10 cellular contexts compared by ENCODE assay signal in the genomic region with DNA sequence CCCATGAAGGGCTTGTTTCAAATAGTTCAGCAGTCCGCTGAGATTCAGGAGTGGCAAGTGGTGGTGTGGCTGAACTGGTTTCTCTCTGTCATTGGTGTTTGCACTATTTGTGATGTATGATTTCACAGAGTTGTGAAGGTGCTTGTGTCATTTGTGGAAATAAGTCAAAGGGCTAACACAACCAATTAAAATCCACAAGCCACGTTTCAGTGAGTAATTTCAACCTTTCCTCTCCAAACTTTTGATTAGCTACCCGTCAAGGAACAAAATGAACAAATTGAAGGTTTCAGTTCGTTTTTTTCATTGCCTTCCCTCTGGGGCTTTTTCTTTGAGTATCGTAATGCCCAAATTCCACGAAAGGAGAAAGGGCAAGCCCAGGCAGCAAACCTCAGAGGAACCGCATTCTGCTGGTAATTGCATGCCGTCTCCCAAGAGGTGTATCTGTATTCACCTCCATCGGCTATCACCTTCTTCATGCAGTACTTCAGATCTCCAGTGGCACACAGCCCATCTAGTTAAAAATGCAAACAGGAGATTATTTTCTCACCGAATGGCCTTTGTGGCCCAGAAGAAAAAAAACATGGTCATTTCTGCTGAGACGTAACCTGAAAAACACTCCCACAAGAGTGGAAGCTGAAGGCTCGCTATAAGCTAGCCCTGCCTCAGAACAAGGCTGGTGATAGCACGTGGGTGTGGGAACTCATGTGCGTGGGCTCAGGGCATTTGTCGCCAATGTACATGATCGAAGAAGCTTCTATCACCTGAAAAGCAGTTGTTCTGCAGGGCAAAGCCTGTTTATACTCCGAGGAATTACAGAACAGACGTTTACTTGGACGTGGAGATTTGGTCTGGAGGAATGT.
DNase-seq lines count a peak whose midpoint lies in the region; ATAC-seq and TF ChIP-seq lines count a peak whose summit lies in the region.
"Had no signal": no experiment of that assay in that cellular context is flagged by ENCODE, and none has a peak within 500 bp of the region (broad histone marks: within the 10 kb centered on the region; RNA-seq: fewer than 3 reads in every experiment).

No MANE protein-coding gene starts in this region.

- H3K27me3 Mint-ChIP-seq in effector memory CD8-positive, alpha-beta T cell = no peaks in the 10 kb centered on the region
- H3K27me3 Mint-ChIP-seq: activated naive CD8-positive, alpha-beta T cell treated with anti-CD3 and anti-CD28 coated beads, Interleukin-2, amount 10 ng/mL, durations not matched to agents 7 days and 5 days had no signal

- H3K27me3 ChIP-seq in spleen (replicated peaks in 1 of 7) = no peaks in the 10 kb centered on the region

- DNase-seq in GM12864 (ENCODE audit: low read depth) = no peak
- DNase-seq in effector memory CD8-positive, alpha-beta T cell = no peak
- no peak for DNase-seq in HK-2 (ENCODE audit: unreplicated experiment)
- DNase-seq in spleen = no peak
- DNase-seq in NK-92 (lab: John Stamatoyannopoulos, UW; ENCODE audit: unreplicated experiment) = no peak
- DNase-seq in SHP77 treated with DMSO at 0.1 percent for 48 hours (lab: John Stamatoyannopoulos, UW) = no peak
- DNase-seq: activated naive CD8-positive, alpha-beta T cell treated with anti-CD3 and anti-CD28 coated beads, Interleukin-2, amount 10 ng/mL, durations not matched to agents 7 days and 5 days; DMS 273 treated with DMSO at 0.1 percent for 48 hours had no signal

- H3K36me3 ChIP-seq in spleen = peaks cover 0 to 9% (median 0%) of the 10 kb centered on the region in 6 donors

- H3K4me1 Mint-ChIP-seq in effector memory CD8-positive, alpha-beta T cell (ENCODE audit: low read depth in 2 of 2) = peaks cover 24 to 41% of the 10 kb centered on the region in 2 donors
- H3K4me1 Mint-ChIP-seq: activated naive CD8-positive, alpha-beta T cell treated with anti-CD3 and anti-CD28 coated beads, Interleukin-2, amount 10 ng/mL, durations not matched to agents 7 days and 5 days had no signal

- 77 to 88% (median 78%) methylated on average over 19 of the region's 19 CpGs for WGBS in spleen, 5 donors

- ATAC-seq in GM19328 (IDR thresholded peaks at IDR 0.05; ENCODE audit: unreplicated experiment) = peak; percentile 54
- peak; percentile 53 for ATAC-seq in HG03045 (IDR thresholded peaks at IDR 0.05; ENCODE audit: unreplicated experiment)
- ATAC-seq in effector memory CD8-positive, alpha-beta T cell (replicated peaks) = peak; percentile 23

- H3K9me3 ChIP-seq in spleen = peaks cover 0 to 6% (median 0%) of the 10 kb centered on the region in 8 donors

- H3K27ac ChIP-seq in spleen = no peak overlapping the region

- intact Hi-C loops in spleen (cut with DNase I; ENCODE audit: low total_unique reads) = no loop called here

- peaks cover 4 to 36% (median 13%) of the 10 kb centered on the region in 6 donors for H3K4me1 ChIP-seq in spleen

- peak overlapping the region; percentile 36 to 91 for H3K27ac Mint-ChIP-seq in effector memory CD8-positive, alpha-beta T cell
- H3K27ac Mint-ChIP-seq: activated naive CD8-positive, alpha-beta T cell treated with anti-CD3 and anti-CD28 coated beads, Interleukin-2, amount 10 ng/mL, durations not matched to agents 7 days and 5 days had no signal

- peak; percentile 14 for TF ChIP-seq CTCF in GM12864 (IDR thresholded peaks at IDR 0.05; ENCODE audit: low read depth, low read length, missing control alignments)
- no peak for TF ChIP-seq CTCF in spleen (IDR thresholded peaks at IDR 0.05 in 8 of 11, conservative IDR thresholded peaks at IDR 0.05 in 3 of 11)

- H3K4me3 ChIP-seq in GM12864 (ENCODE audit: low read depth, low read length) (peak overlapping the region; percentile 9; the same call in 1 of the 2 replicates), spleen (no peak overlapping the region)

- no peak for TF ChIP-seq POLR2A in spleen (IDR thresholded peaks at IDR 0.05)

- no peaks in the 10 kb centered on the region for H3K9me3 Mint-ChIP-seq in effector memory CD8-positive, alpha-beta T cell
- H3K9me3 Mint-ChIP-seq: activated naive CD8-positive, alpha-beta T cell treated with anti-CD3 and anti-CD28 coated beads, Interleukin-2, amount 10 ng/mL, durations not matched to agents 7 days and 5 days had no signal

- H3K36me3 Mint-ChIP-seq in effector memory CD8-positive, alpha-beta T cell (ENCODE audit: insufficient read depth) = peaks cover 14% of the 10 kb centered on the region

- peak overlapping the region; percentile 40 to 64 for H3K4me3 Mint-ChIP-seq in effector memory CD8-positive, alpha-beta T cell
- H3K4me3 Mint-ChIP-seq: activated naive CD8-positive, alpha-beta T cell treated with anti-CD3 and anti-CD28 coated beads, Interleukin-2, amount 10 ng/mL, durations not matched to agents 7 days and 5 days had no signal
